In the genomic region with DNA sequence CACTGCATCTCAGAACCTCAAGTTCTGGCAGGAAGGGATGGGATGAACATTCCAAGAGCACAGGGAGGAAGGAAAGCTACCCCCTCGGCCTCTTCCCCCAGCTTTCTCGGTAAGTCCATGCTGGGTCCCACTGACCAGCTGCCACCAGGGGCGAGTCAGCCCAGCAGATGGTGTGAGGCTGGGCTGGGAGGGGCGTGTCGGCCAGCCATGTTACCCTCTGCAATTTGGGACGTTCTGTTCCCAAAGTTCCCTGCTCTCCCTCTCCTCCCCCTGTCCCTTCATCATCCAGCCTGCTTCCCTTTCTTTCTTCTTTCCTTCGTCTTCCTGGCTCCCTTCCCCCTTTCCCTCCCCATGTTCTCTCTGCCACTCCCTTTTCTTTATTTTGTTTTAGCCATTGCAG, we compare ENCODE assay signal across 2 cellular contexts.
A peak's percentile ranks its signal among the peaks of the same experiment; 100 is the strongest.
TF ChIP-seq lines count a peak whose summit lies in the region.

No MANE protein-coding gene starts in this region.

TF ChIP-seq in HCT116, 20 proteins besides CTCF, POLR2A, EP300 and RAD21:
- TF ChIP-seq, protein P1, sequence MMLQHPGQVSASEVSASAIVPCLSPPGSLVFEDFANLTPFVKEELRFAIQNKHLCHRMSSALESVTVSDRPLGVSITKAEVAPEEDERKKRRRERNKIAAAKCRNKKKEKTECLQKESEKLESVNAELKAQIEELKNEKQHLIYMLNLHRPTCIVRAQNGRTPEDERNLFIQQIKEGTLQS (IDR thresholded peaks at IDR 0.05), result no peak
- TF ChIP-seq, protein P2, sequence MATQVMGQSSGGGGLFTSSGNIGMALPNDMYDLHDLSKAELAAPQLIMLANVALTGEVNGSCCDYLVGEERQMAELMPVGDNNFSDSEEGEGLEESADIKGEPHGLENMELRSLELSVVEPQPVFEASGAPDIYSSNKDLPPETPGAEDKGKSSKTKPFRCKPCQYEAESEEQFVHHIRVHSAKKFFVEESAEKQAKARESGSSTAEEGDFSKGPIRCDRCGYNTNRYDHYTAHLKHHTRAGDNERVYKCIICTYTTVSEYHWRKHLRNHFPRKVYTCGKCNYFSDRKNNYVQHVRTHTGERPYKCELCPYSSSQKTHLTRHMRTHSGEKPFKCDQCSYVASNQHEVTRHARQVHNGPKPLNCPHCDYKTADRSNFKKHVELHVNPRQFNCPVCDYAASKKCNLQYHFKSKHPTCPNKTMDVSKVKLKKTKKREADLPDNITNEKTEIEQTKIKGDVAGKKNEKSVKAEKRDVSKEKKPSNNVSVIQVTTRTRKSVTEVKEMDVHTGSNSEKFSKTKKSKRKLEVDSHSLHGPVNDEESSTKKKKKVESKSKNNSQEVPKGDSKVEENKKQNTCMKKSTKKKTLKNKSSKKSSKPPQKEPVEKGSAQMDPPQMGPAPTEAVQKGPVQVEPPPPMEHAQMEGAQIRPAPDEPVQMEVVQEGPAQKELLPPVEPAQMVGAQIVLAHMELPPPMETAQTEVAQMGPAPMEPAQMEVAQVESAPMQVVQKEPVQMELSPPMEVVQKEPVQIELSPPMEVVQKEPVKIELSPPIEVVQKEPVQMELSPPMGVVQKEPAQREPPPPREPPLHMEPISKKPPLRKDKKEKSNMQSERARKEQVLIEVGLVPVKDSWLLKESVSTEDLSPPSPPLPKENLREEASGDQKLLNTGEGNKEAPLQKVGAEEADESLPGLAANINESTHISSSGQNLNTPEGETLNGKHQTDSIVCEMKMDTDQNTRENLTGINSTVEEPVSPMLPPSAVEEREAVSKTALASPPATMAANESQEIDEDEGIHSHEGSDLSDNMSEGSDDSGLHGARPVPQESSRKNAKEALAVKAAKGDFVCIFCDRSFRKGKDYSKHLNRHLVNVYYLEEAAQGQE (IDR thresholded peaks at IDR 0.05; ENCODE audit: low read depth), result no peak
- TF ChIP-seq ELF1 (IDR thresholded peaks at IDR 0.05; ENCODE audit: borderline replicate concordance, low read depth) (no peak), JUND (IDR thresholded peaks at IDR 0.05) (no peak), FOSL1 (IDR thresholded peaks at IDR 0.05; ENCODE audit: low read depth) (no peak), EGR1 (IDR thresholded peaks at IDR 0.05; ENCODE audit: low read depth) (no peak), POLR2AphosphoS5 (IDR thresholded peaks at IDR 0.05; ENCODE audit: low read depth, low read length) (no peak), TCF7L2 (IDR thresholded peaks at IDR 0.05; ENCODE audit: borderline replicate concordance, extremely low read depth, insufficient read depth, insufficient read length) (no peak), EZH2 (IDR thresholded peaks at IDR 0.05) (no peak), CBX3 (IDR thresholded peaks at IDR 0.05; ENCODE audit: low read depth) (no peak), SIN3A (IDR thresholded peaks at IDR 0.05; ENCODE audit: low read depth) (no peak), ZNF274 (IDR thresholded peaks at IDR 0.05; ENCODE audit: low read depth, low read length) (no peak), CEBPB (IDR thresholded peaks at IDR 0.05; ENCODE audit: low read depth) (no peak), EZH2phosphoT487 (IDR thresholded peaks at IDR 0.05; ENCODE audit: borderline replicate concordance) (no peak), YY1 (IDR thresholded peaks at IDR 0.05; ENCODE audit: extremely low read depth, insufficient replicate concordance, low read depth, low read length) (no peak)
- TF ChIP-seq, protein P3, sequence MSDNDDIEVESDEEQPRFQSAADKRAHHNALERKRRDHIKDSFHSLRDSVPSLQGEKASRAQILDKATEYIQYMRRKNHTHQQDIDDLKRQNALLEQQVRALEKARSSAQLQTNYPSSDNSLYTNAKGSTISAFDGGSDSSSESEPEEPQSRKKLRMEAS (IDR thresholded peaks at IDR 0.05), result no peak
- TF ChIP-seq, protein P4, sequence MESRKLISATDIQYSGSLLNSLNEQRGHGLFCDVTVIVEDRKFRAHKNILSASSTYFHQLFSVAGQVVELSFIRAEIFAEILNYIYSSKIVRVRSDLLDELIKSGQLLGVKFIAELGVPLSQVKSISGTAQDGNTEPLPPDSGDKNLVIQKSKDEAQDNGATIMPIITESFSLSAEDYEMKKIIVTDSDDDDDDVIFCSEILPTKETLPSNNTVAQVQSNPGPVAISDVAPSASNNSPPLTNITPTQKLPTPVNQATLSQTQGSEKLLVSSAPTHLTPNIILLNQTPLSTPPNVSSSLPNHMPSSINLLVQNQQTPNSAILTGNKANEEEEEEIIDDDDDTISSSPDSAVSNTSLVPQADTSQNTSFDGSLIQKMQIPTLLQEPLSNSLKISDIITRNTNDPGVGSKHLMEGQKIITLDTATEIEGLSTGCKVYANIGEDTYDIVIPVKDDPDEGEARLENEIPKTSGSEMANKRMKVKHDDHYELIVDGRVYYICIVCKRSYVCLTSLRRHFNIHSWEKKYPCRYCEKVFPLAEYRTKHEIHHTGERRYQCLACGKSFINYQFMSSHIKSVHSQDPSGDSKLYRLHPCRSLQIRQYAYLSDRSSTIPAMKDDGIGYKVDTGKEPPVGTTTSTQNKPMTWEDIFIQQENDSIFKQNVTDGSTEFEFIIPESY (IDR thresholded peaks at IDR 0.05; ENCODE audit: extremely low read depth, insufficient replicate concordance, low read length), result no peak
TF ChIP-seq in HCT116: peak in this region for 0.

TF ChIP-seq in K562, 482 proteins besides CTCF, POLR2A, EP300 and RAD21:
- TF ChIP-seq, protein P5, sequence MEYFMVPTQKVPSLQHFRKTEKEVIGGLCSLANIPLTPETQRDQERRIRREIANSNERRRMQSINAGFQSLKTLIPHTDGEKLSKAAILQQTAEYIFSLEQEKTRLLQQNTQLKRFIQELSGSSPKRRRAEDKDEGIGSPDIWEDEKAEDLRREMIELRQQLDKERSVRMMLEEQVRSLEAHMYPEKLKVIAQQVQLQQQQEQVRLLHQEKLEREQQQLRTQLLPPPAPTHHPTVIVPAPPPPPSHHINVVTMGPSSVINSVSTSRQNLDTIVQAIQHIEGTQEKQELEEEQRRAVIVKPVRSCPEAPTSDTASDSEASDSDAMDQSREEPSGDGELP (CRISPR knock-in tag; IDR thresholded peaks at IDR 0.05; ENCODE audit: borderline replicate concordance), result peak; percentile 31; the same call in 1 of the 2 replicates
- no peak for TF ChIP-seq SUPT5H (IDR thresholded peaks at IDR 0.05)
